In the genomic region with DNA sequence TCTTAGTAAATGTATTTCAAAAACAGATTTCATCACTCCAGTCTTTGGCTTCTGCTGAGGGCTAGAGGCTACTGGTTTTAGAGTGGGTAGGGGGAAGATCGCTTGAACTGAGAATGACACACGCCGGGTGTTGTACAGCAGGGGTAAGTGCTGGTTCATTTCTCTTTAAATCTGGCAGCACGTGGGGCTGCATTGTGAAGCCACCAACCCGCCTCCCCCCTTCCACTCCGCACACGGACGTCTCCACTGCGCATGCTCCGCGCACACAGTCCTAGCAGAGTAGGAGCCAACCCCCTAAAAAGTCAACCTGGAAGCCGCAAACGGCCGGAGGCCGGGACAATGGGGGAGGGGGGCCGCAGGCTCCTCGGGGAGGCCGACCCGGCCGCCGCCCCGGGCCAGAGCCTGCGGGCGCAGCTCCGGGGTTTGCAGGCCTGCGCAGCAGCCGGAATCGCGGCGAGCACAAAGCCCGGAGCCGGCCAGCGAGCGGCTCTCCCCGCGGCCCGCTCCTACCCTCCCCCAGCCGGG, we compare ENCODE assay signal across 8 cellular contexts. TPM values are rescaled to one million over a fixed set of nuclear protein-coding genes. Genes with fewer than 3 reads are reported as not detected.
DNase-seq lines count a peak whose midpoint lies in the region; FAIRE-seq and TF ChIP-seq lines count a peak whose summit lies in the region.

No MANE protein-coding gene starts in this region.

- H3K36me3 Mint-ChIP-seq in nephron (ENCODE audit: low read depth), result peaks cover 10% of the 10 kb centered on the region

- H3K9me3 ChIP-seq in MG63, result no peaks in the 10 kb centered on the region

- H3K36me3 ChIP-seq in MG63, result peaks cover 8% of the 10 kb centered on the region

- no peaks in the 10 kb centered on the region for H3K27me3 ChIP-seq in MG63

- H3K27me3 Mint-ChIP-seq in nephron (ENCODE audit: low read depth), result no peaks in the 10 kb centered on the region

- H3K27ac Mint-ChIP-seq in nephron, result peak overlapping the region; percentile 95 to 98 (median 98)

- TF ChIP-seq CTCF in nephron (IDR thresholded peaks at IDR 0.05; ENCODE audit: unreplicated experiment in 3 of 3), result no peak

- H3K4me3 Mint-ChIP-seq in nephron, result peak overlapping the region; percentile 98 to 100 (median 100)

- peak overlapping the region; percentile 74 for H3K4me3 ChIP-seq in MG63

- no peaks in the 10 kb centered on the region for H3K9me3 Mint-ChIP-seq in nephron

- FAIRE-seq in H54 (lab: Jason Lieb, UNC), result no peak

- peak; percentile 96 for DNase-seq in Daoy (ENCODE audit: low read depth)
- peak; percentile 88 for DNase-seq in H54 (ENCODE audit: insufficient read length, low spot score)
- DNase-seq in MG63, result peak; percentile 81
- peak; percentile 93 to 96 for DNase-seq in SHP77 (lab: John Stamatoyannopoulos, UW)
- peak; percentile 68 for DNase-seq in activated gamma-delta T cell (lab: John Stamatoyannopoulos, UW)
- peak; percentile 89 for DNase-seq in fibroblast of the conjunctiva (ENCODE audit: low read depth)
- DNase-seq in stimulated activated naive CD4-positive, alpha-beta T cell treated with Interleukin-2 at 50 U/mL for 16 hours (lab: John Stamatoyannopoulos, UW), result peak; percentile 89

- TF ChIP-seq POLR2A in H54 (IDR thresholded peaks at IDR 0.05; ENCODE audit: low read depth, low read length), result peak; percentile 14; the same call in 1 of the 2 replicates

- peaks cover 22% of the 10 kb centered on the region for H3K4me1 Mint-ChIP-seq in nephron

RNA-seq across cellular contexts. Expression of a gene that starts 1.3 kb away (rescaled TPM):
- total RNA-seq in Daoy (2014; rRNA removed; shearing (Covaris generic)), result 68.2 and 78.2 TPM in 2 replicates
- total RNA-seq in MG63 (2014; rRNA removed; shearing (Covaris generic); ENCODE audit: low replicate concordance), result 18.9 and 33.9 TPM in 2 replicates

Comparison
In these comparisons a context has a peak if more than half of its experiments do, and no peak if none do; other contexts are left out.
1. Peak in every context shown above with its lines: DNase-seq and H3K4me3 ChIP-seq.